In the genomic region with DNA sequence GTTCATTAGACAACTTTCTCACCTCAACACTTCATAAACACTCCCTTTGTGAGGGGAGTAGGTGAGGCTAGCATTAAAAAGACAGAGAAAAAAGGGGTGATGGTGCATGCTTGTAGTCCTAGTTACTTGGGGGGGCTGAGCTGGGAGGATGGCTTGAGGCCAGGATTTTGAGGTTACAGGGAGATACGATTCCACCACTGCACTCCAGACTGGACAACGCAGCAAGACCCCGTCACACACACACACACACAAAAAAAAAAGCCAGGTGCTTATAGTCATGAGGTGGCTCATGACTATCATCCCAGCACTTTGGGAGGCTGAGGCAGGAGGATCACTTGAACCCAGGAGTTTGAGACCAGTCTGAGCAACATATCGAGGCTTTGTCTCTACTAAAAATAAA, we compare ENCODE assay signal across 24 cellular contexts.
"Had no signal": no experiment of that assay in that cellular context is flagged by ENCODE, and none has a peak within 500 bp of the region (broad histone marks: within the 10 kb centered on the region; RNA-seq: fewer than 3 reads in every experiment).

No MANE protein-coding gene starts in this region.

- H3K27ac Mint-ChIP-seq: activated naive CD8-positive, alpha-beta T cell; dendritic cell treated with granulocyte-macrophage colony-stimulating factor and Interleukin-4, amounts not matched to agents 40 ng/mL and 50 ng/mL, for 4 days had no signal

- H3K4me3 Mint-ChIP-seq: activated naive CD8-positive, alpha-beta T cell; activated T-cell treated with anti-CD3 and anti-CD28 coated beads, Interleukin-2, amount 50 U/mL, for 72 hours; central memory CD8-positive, alpha-beta T cell; dendritic cell treated with granulocyte-macrophage colony-stimulating factor and Interleukin-4, amounts not matched to agents 40 ng/mL and 50 ng/mL, for 4 days; stimulated activated naive CD8-positive, alpha-beta T cell treated with anti-CD3 and anti-CD28 coated beads, Interleukin-15, amount 100 ng/mL, for 72 hours had no signal

- H3K27me3 ChIP-seq: thyroid gland, upper lobe of right lung had no signal

- DNase-seq: activated CD4-positive, alpha-beta T cell treated with anti-CD3 and anti-CD28 coated beads for 4 hours; activated CD4-positive, alpha-beta T cell treated with anti-CD3 and anti-CD28 coated beads, Interleukin-2, amount 50 U/mL, for 4 hours; activated effector memory CD4-positive, alpha-beta T cell treated with Interleukin-2 at 50 U/mL for 16 hours; activated naive CD4-positive, alpha-beta T cell treated with Interleukin-2 at 50 U/mL for 16 hours; activated T-cell treated with anti-CD3 and anti-CD28 coated beads, Interleukin-2, amount 50 U/mL, for 72 hours; anterior cingulate cortex; hippocampal formation; left cardiac atrium; mammary epithelial cell; posterior cingulate gyrus; right cardiac atrium; stimulated activated CD4-positive, alpha-beta T cell treated with anti-CD3 and anti-CD28 coated beads, Interleukin-2, amount 100 ng/mL, for 48 hours; stimulated activated naive CD8-positive, alpha-beta T cell treated with anti-CD3 and anti-CD28 coated beads, Interleukin-15, amount 100 ng/mL, for 72 hours; substantia nigra; T-helper 1 cell; thyroid gland; upper lobe of right lung had no signal

- H3K4me1 Mint-ChIP-seq: stimulated activated naive CD8-positive, alpha-beta T cell treated with anti-CD3 and anti-CD28 coated beads, Interleukin-15, amount 100 ng/mL, for 72 hours had no signal

- H3K27ac ChIP-seq: epithelial cell of prostate, thyroid gland, upper lobe of right lung had no signal

- H3K9me3 Mint-ChIP-seq: activated T-cell treated with anti-CD3 and anti-CD28 coated beads, Interleukin-2, amount 50 U/mL, for 72 hours; central memory CD8-positive, alpha-beta T cell; dendritic cell treated with granulocyte-macrophage colony-stimulating factor and Interleukin-4, amounts not matched to agents 40 ng/mL and 50 ng/mL, for 4 days; stimulated activated naive CD8-positive, alpha-beta T cell treated with anti-CD3 and anti-CD28 coated beads, Interleukin-15, amount 100 ng/mL, for 72 hours had no signal

- H3K4me1 ChIP-seq: upper lobe of right lung had no signal

- H3K9me3 ChIP-seq: thyroid gland, upper lobe of right lung had no signal

- FAIRE-seq: bronchial epithelial cell, frontal cortex, keratinocyte had no signal

- ATAC-seq: activated T-cell treated with anti-CD3 and anti-CD28 coated beads, Interleukin-2, amount 50 U/mL, for 72 hours; left cardiac atrium; stimulated activated naive CD8-positive, alpha-beta T cell treated with anti-CD3 and anti-CD28 coated beads, Interleukin-15, amount 100 ng/mL, for 72 hours; upper lobe of right lung had no signal

- H3K27me3 Mint-ChIP-seq: activated naive CD8-positive, alpha-beta T cell; central memory CD8-positive, alpha-beta T cell; dendritic cell treated with granulocyte-macrophage colony-stimulating factor and Interleukin-4, amounts not matched to agents 40 ng/mL and 50 ng/mL, for 4 days; stimulated activated naive CD8-positive, alpha-beta T cell treated with anti-CD3 and anti-CD28 coated beads, Interleukin-15, amount 100 ng/mL, for 72 hours had no signal

- H3K4me3 ChIP-seq: thyroid gland, upper lobe of right lung had no signal
